8 cellular contexts compared by ENCODE assay signal in the genomic region with DNA sequence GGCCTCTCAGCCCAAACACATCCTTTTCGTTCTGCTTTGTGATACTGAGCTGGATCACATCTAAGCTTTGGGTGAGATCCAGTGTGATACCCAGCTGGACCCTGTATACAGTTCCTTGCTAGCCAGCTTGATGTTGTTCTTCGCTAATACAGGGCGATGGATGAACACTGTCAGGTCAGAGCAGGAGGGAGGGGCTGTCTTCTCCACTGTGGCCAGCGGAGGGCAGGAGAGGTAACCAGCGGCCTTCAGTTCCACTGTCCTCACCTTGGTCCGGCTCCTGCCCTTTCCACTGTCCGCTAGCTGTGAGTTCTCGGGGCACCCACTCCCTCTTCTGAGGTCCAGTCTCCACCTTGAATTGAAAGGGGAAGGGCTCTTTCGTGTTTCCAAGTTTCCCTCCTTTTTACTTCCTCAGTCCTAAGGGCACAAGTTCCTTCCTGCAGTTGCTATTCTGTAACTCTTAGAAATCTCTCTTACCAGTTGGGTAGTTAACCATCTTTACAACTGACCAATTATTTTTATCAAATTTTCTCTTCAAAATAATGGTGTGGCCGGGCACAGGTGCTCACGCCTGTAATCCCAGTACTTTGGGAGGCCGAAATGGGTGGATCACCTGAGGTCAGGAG. TPM values are rescaled to one million over a fixed set of nuclear protein-coding genes. Genes with fewer than 3 reads are reported as not detected.
DNase-seq lines count a peak whose midpoint lies in the region; ATAC-seq and TF ChIP-seq lines count a peak whose summit lies in the region.

No MANE protein-coding gene starts in this region.

- H3K27me3 ChIP-seq in tibial nerve = no peaks in the 10 kb centered on the region

- no peak for TF ChIP-seq POLR2A in tibial nerve (IDR thresholded peaks at IDR 0.05)

- H3K36me3 ChIP-seq in tibial nerve = peaks cover 0 to 30% (median 0%) of the 10 kb centered on the region in 3 donors

- no peak overlapping the region for H3K4me3 ChIP-seq in tibial nerve

- H3K27ac ChIP-seq in tibial nerve = no peak overlapping the region

- no peak for TF ChIP-seq EP300 in tibial nerve (IDR thresholded peaks at IDR 0.05)

- peak; percentile 44 for DNase-seq in activated CD4-positive, CD25-positive, alpha-beta regulatory T cell treated with anti-CD3 and anti-CD28 coated beads, Interleukin-2, amount 50 U/mL, for 72 hours
- DNase-seq in NCI-H82 treated with DMSO at 0.1 percent for 48 hours (lab: John Stamatoyannopoulos, UW; ENCODE audit: unreplicated experiment) (peak; percentile 6), iPS-NIHi11 (ENCODE audit: low spot score) (peak; percentile 44), tibial nerve (ENCODE audit: low spot score in 2 of 2) (no peak), NCI-H526 treated with DMSO at 0.1 percent for 48 hours (lab: John Stamatoyannopoulos, UW) (no peak)
- DNase-seq in activated T-cell treated with anti-CD3 and anti-CD28 coated beads, Interleukin-2, amount 50 U/mL, for 48 hours = peak; percentile 69 to 72

- peak in 4 of 5 experiments; percentile 10 to 28 (median 20) for TF ChIP-seq CTCF in tibial nerve (IDR thresholded peaks at IDR 0.05)

- H3K9me3 ChIP-seq in tibial nerve = no peaks in the 10 kb centered on the region

- ATAC-seq in activated CD4-positive, CD25-positive, alpha-beta regulatory T cell treated with anti-CD3 and anti-CD28 coated beads, Interleukin-2, amount 50 U/mL, for 24 hours = no peak
- no peak for ATAC-seq in HG02840 (IDR thresholded peaks at IDR 0.05; ENCODE audit: low FRiP score, unreplicated experiment)

- H3K4me1 ChIP-seq in tibial nerve = peaks cover 0 to 58% (median 24%) of the 10 kb centered on the region in 4 donors

- 69 to 70% methylated on average over 12 of the region's 12 CpGs for WGBS in tibial nerve, 2 donors

RNA-seq across cellular contexts. Expression of a gene that starts 3.0 kb away (rescaled TPM):
- total RNA-seq in tibial nerve = 10 to 100 TPM in 1 of 4 donors, 1 to 10 TPM in 3; 7.7 to 17.1 (median 8.9) TPM

RNA-seq across cellular contexts. Expression of a gene that starts 19.5 kb away (rescaled TPM):
- total RNA-seq in tibial nerve = 10 to 100 TPM; 19.4 to 29.2 (median 21.5) TPM

RNA-seq across cellular contexts. Expression of a gene that starts 32.8 kb away (rescaled TPM):
- not detected for total RNA-seq in tibial nerve

RNA-seq across cellular contexts. Expression of a gene that starts 56.1 kb away (rescaled TPM):
- total RNA-seq in tibial nerve = not detected

Comparison
In these comparisons a context has a peak if more than half of its experiments do, and no peak if none do; other contexts are left out.
1. DNase-seq: peak in activated CD4-positive, CD25-positive, alpha-beta regulatory T cell treated with anti-CD3 and anti-CD28 coated beads, Interleukin-2, amount 50 U/mL, for 72 hours (single experiment), NCI-H82 treated with DMSO at 0.1 percent for 48 hours (single experiment), activated T-cell treated with anti-CD3 and anti-CD28 coated beads, Interleukin-2, amount 50 U/mL, for 48 hours (2 of 2) and iPS-NIHi11 (single experiment); none in tibial nerve (0 of 2) and NCI-H526 treated with DMSO at 0.1 percent for 48 hours (single experiment).